1 cellular context compared by ENCODE assay signal in the genomic region with DNA sequence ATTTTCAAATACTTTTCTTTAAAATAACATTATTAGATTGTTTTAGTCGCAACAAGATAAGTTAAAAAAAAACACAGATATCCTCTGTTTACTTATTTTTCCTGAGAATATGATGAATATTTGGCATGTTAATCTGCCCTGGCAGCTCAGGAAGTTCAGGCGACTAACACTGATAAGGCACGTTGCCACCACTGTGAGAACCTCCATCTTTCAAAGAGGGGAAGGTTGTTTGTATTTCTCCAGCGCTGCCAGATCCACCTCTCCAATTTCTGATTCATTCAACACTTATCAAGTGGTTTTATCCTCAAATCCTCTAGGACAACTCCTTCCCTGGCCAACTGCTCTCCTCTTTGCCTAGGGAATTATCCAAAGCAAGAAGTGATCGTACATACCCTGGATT.
TF ChIP-seq lines count a peak whose summit lies in the region.

No MANE protein-coding gene starts in this region.

TF ChIP-seq in IMR-90, 13 proteins besides CTCF, POLR2A, EP300 and RAD21:
- no peak for TF ChIP-seq MAFK (IDR thresholded peaks at IDR 0.05; ENCODE audit: low read depth, low read length)
- TF ChIP-seq FOS (IDR thresholded peaks at IDR 0.05; ENCODE audit: low read depth, low read length): no peak
- TF ChIP-seq RCOR1 (IDR thresholded peaks at IDR 0.05; ENCODE audit: insufficient replicate concordance, low read length): no peak
- TF ChIP-seq CHD1 (IDR thresholded peaks at IDR 0.05; ENCODE audit: low read depth, low read length): no peak
